In genomic region chr11:44978279-44978960, GRCh38 we compare ENCODE assay signal across 13 cellular contexts. TPM values are rescaled to one million over a fixed set of nuclear protein-coding genes. Genes with fewer than 3 reads are reported as not detected.
DNase-seq lines count a peak whose midpoint lies in the region; FAIRE-seq and TF ChIP-seq lines count a peak whose summit lies in the region.
"Had no signal": no experiment of that assay in that cellular context is flagged by ENCODE, and none has a peak within 500 bp of the region (broad histone marks: within the 10 kb centered on the region; RNA-seq: fewer than 3 reads in every experiment).

No MANE protein-coding gene starts in this region.

- intact Hi-C loops in endothelial cell of umbilical vein (cut with micrococcal nuclease) (no loop called here), prostate gland (cut with DNase I) (no loop called here)

- H3K9me1 ChIP-seq in endothelial cell of umbilical vein (replicated peaks; ENCODE audit: control insufficient read depth, extremely low read depth, insufficient read depth, low read length) = no peaks in the 10 kb centered on the region

- peaks cover 42% of the 10 kb centered on the region for H3K4me1 ChIP-seq in endothelial cell of umbilical vein (ENCODE audit: control insufficient read depth, extremely low read depth, insufficient read depth, low read length)
- H3K4me1 ChIP-seq in prostate gland (replicated peaks) = peaks cover 14% of the 10 kb centered on the region

- no peak overlapping the region for H3K9ac ChIP-seq in endothelial cell of umbilical vein (replicated peaks; ENCODE audit: extremely low read depth, insufficient read depth, low read length)

- H3K9me3 ChIP-seq in endothelial cell of umbilical vein (replicated peaks; ENCODE audit: control insufficient read depth, insufficient read depth, low read length) (no peaks in the 10 kb centered on the region), prostate gland (no peaks in the 10 kb centered on the region)

- H3K36me3 ChIP-seq in endothelial cell of umbilical vein (ENCODE audit: control insufficient read depth in 2 of 2, extremely low read depth in 1 of 2, insufficient read depth in 2 of 2, low read length in 2 of 2) = no peaks in the 10 kb centered on the region
- no peaks in the 10 kb centered on the region for H3K36me3 ChIP-seq in prostate gland
- H3K36me3 ChIP-seq: WERI-Rb-1 had no signal

- H3K4me2 ChIP-seq in endothelial cell of umbilical vein (ENCODE audit: insufficient read depth, low read length) = no peak overlapping the region

- CTCF ChIA-PET in endothelial cell of umbilical vein (lab: Charles Lee) = interaction anchor here (1.0 to 2.2 kb wide), 6 partner anchors 14 to 124 kb away, joined by 3 to 16 read pairs (median 6); no protein-coding TSS in a partner anchor

- H4K20me1 ChIP-seq in endothelial cell of umbilical vein (replicated peaks; ENCODE audit: control insufficient read depth, extremely low read depth, insufficient read depth, low read length) = no peaks in the 10 kb centered on the region

- H2AFZ ChIP-seq in endothelial cell of umbilical vein (ENCODE audit: low read depth, low read length) = peak overlapping the region; percentile 7

- no TSS peak for BruUV-seq in endothelial cell of umbilical vein (replicated peaks; lab: Mats Ljungman, UMichigan)

- H3K79me2 ChIP-seq in endothelial cell of umbilical vein (ENCODE audit: control insufficient read depth, insufficient read depth, low read length) = no peaks in the 10 kb centered on the region

- in situ Hi-C loops in KBM-7 (cut with MboI; ENCODE audit: low pct_unique_long_range_greater_than_20kb, low sequenced_read_pairs) = no loop called here

- DNase-seq in DMS79 (lab: John Stamatoyannopoulos, UW) (peak; percentile 80), NB4 (ENCODE audit: low read depth) (peak; percentile 34), endothelial cell of umbilical vein (ENCODE audit: low read depth, low spot score) (peak; percentile 19), prostate gland (ENCODE audit: low spot score) (no peak), KBM-7 (no peak), SK-N-DZ (ENCODE audit: low spot score) (no peak), NCI-H1436 treated with DMSO at 0.1 percent for 48 hours (lab: John Stamatoyannopoulos, UW) (no peak)
- DNase-seq: activated CD8-positive, alpha-beta memory T cell treated with anti-CD3 and anti-CD28 coated beads, Interleukin-2, amount 50 U/mL, for 4 hours; dorsolateral prefrontal cortex; HCEC 1CT; stimulated activated CD4-positive, alpha-beta T cell treated with anti-CD3 and anti-CD28 coated beads, Interleukin-4, amount 100 ng/mL, for 4 hours; stimulated activated naive CD8-positive, alpha-beta T cell treated with anti-CD3 and anti-CD28 coated beads, Interleukin-15, Interleukin-2, amounts not matched to agents 100 U/mL and 50 U/mL, for 24 hours had no signal

- POLR2A ChIA-PET in endothelial cell of umbilical vein (lab: Charles Lee) = interaction anchor here (0.7 kb wide), 1 partner anchor 48 kb away, joined by 3 read pairs; no protein-coding TSS in a partner anchor

- peak overlapping the region; percentile 14 for H3K27ac ChIP-seq in endothelial cell of umbilical vein (ENCODE audit: insufficient read depth, low read depth, low read length)
- peak overlapping the region; percentile 82 to 88 for H3K27ac ChIP-seq in prostate gland

- FAIRE-seq in endothelial cell of umbilical vein (lab: Jason Lieb, UNC) = peak; percentile 64

- dilution Hi-C loops in endothelial cell of umbilical vein (cut with MboI; ENCODE audit: extremely low pct_ligation_motif_present, low sequenced_read_pairs) = no loop called here

- no peak for TF ChIP-seq CTCF in NB4 (IDR thresholded peaks at IDR 0.05; ENCODE audit: low read depth, low read length)
- TF ChIP-seq CTCF in endothelial cell of umbilical vein (IDR thresholded peaks at IDR 0.05; ENCODE audit: extremely low read depth in 1 of 2, insufficient read depth in 1 of 2, low read depth in 1 of 2, low read length in 2 of 2) = no peak
- no peak for TF ChIP-seq CTCF in prostate gland (IDR thresholded peaks at IDR 0.05)

- TF ChIP-seq POLR2A in NB4 (IDR thresholded peaks at IDR 0.05; ENCODE audit: extremely low read depth, insufficient read length) (no peak), endothelial cell of umbilical vein (IDR thresholded peaks at IDR 0.05; ENCODE audit: low read depth, low read length) (no peak), prostate gland (IDR thresholded peaks at IDR 0.05) (no peak)

- WGBS in prostate gland = 37% methylated on average over 3 of the region's 3 CpGs

- H3K27me3 ChIP-seq in endothelial cell of umbilical vein (ENCODE audit: control insufficient read depth in 2 of 2, insufficient read depth in 2 of 2, low read length in 2 of 2) (no peaks in the 10 kb centered on the region), prostate gland (replicated peaks; ENCODE audit: insufficient read depth) (no peaks in the 10 kb centered on the region)

- H3K4me3 ChIP-seq in NB4 (ENCODE audit: low read depth, low read length) (no peak overlapping the region), endothelial cell of umbilical vein (replicated peaks in 1 of 3; ENCODE audit: insufficient read depth in 1 of 3, low read depth in 1 of 3, low read length in 3 of 3) (no peak overlapping the region), prostate gland (no peak overlapping the region)
- H3K4me3 ChIP-seq: dorsolateral prefrontal cortex had no signal

TF ChIP-seq in endothelial cell of umbilical vein, 7 proteins besides CTCF, POLR2A, EP300 and RAD21:
- TF ChIP-seq MYC (IDR thresholded peaks at IDR 0.05; ENCODE audit: low read depth, low read length) (no peak), EZH2 (IDR thresholded peaks at IDR 0.05; ENCODE audit: borderline replicate concordance, low read depth, low read length, severe bottlenecking) (no peak), FOS (IDR thresholded peaks at IDR 0.05; ENCODE audit: borderline replicate concordance, insufficient read depth, low read length) (no peak), POLR2AphosphoS5 (IDR thresholded peaks at IDR 0.05; ENCODE audit: insufficient read depth, low read depth, low read length) (no peak), MAX (IDR thresholded peaks at IDR 0.05; ENCODE audit: insufficient read depth, insufficient read length) (no peak), GATA2 (IDR thresholded peaks at IDR 0.05; ENCODE audit: insufficient read depth, insufficient read length, low read depth, low read length) (no peak), JUN (IDR thresholded peaks at IDR 0.05; ENCODE audit: borderline replicate concordance, insufficient read depth, insufficient read length, low read depth) (no peak)

RNA-seq across cellular contexts. Expression of gene TP53I11, which starts 27.7 kb away (rescaled TPM):
- total RNA-seq in endothelial cell of umbilical vein = 78.2 and 79.4 TPM in 2 replicates
- polyA plus RNA-seq in endothelial cell of umbilical vein = 29.6 and 31.5 TPM in 2 replicates
- 24.4 and 26.7 TPM in 2 replicates for polyA plus RNA-seq in endothelial cell of umbilical vein (2011; cell fraction: cytosol; rRNA removed)
- polyA plus RNA-seq in endothelial cell of umbilical vein (2011; cell fraction: nucleus; rRNA removed) = 46.0 and 57.6 TPM in 2 replicates
- polyA plus RNA-seq in endothelial cell of umbilical vein (2012) = 45.4 and 53.5 TPM in 2 replicates
- polyA minus RNA-seq in endothelial cell of umbilical vein = 41.5 and 42.9 TPM in 2 replicates
- not detected for polyA minus RNA-seq in endothelial cell of umbilical vein (2011; cell fraction: cytosol; rRNA and poly(A)+ RNA removed)
- 32.9 and 44.5 TPM in 2 replicates for polyA minus RNA-seq in endothelial cell of umbilical vein (2011; cell fraction: nucleus; rRNA and poly(A)+ RNA removed)
- 100 to 1,000 TPM in 1 of 2 donors, 10 to 100 TPM in 1; 72.0 to 115 TPM for total RNA-seq in prostate gland
- polyA plus RNA-seq in SK-N-DZ (2014; cell fraction: cytosol; rRNA removed) = 16.0 and 23.6 TPM in 2 replicates
- 26.8 and 36.3 TPM in 2 replicates for polyA plus RNA-seq in SK-N-DZ (2014; cell fraction: nucleus; rRNA removed)

Comparison
In these comparisons a context has a peak if more than half of its experiments do, and no peak if none do; other contexts are left out.
1. DNase-seq: peak in DMS79 (single experiment), NB4 (single experiment) and endothelial cell of umbilical vein (single experiment); none in prostate gland (single experiment), KBM-7 (single experiment), SK-N-DZ (single experiment) and NCI-H1436 treated with DMSO at 0.1 percent for 48 hours (single experiment).